2 cellular contexts compared by ENCODE assay signal in genomic region chr16:29717113-29717512, GRCh38.
TF ChIP-seq lines count a peak whose summit lies in the region.

No MANE protein-coding gene starts in this region.

TF ChIP-seq in GM23338, 12 proteins besides CTCF, POLR2A, EP300 and RAD21:
- TF ChIP-seq EZH2phosphoT487 (IDR thresholded peaks at IDR 0.05; ENCODE audit: unreplicated experiment) (no peak), CREB1 (CRISPR knock-in tag; IDR thresholded peaks at IDR 0.05; ENCODE audit: low read depth) (no peak), STAT1 (IDR thresholded peaks at IDR 0.05; ENCODE audit: unreplicated experiment) (no peak), NANOG (IDR thresholded peaks at IDR 0.05; ENCODE audit: borderline replicate concordance) (no peak), JUNB (IDR thresholded peaks at IDR 0.05; ENCODE audit: unreplicated experiment) (no peak), ETS1 (IDR thresholded peaks at IDR 0.05) (no peak), ZNF114 (CRISPR knock-in tag; IDR thresholded peaks at IDR 0.05) (no peak), EZH2 (IDR thresholded peaks at IDR 0.05; ENCODE audit: low read depth, unreplicated experiment) (no peak), ZNF331 (CRISPR knock-in tag; IDR thresholded peaks at IDR 0.05; ENCODE audit: low read depth) (no peak), REST (IDR thresholded peaks at IDR 0.05; ENCODE audit: unreplicated experiment) (no peak), ZNF462 (CRISPR knock-in tag; IDR thresholded peaks at IDR 0.05) (no peak)

TF ChIP-seq in HepG2, 621 proteins besides CTCF, POLR2A, EP300 and RAD21:
- no peak for TF ChIP-seq ZNF678 (CRISPR knock-in tag; IDR thresholded peaks at IDR 0.05)
- no peak for TF ChIP-seq FOXA1 (IDR thresholded peaks at IDR 0.05)
- TF ChIP-seq FOXA1 (CRISPR knock-in tag; IDR thresholded peaks at IDR 0.05) = no peak
- no peak for TF ChIP-seq SSRP1 (CRISPR knock-in tag; IDR thresholded peaks at IDR 0.05)
- TF ChIP-seq KLF6 (CRISPR knock-in tag; IDR thresholded peaks at IDR 0.05) = no peak
- TF ChIP-seq TMF1 (CRISPR knock-in tag; IDR thresholded peaks at IDR 0.05; ENCODE audit: low read depth) = no peak
- TF ChIP-seq ZFX (CRISPR knock-in tag; IDR thresholded peaks at IDR 0.05; ENCODE audit: low read depth) = no peak
- no peak for TF ChIP-seq HOXA3 (CRISPR knock-in tag; IDR thresholded peaks at IDR 0.05)
- no peak for TF ChIP-seq NCOA5 (CRISPR knock-in tag; IDR thresholded peaks at IDR 0.05)
- no peak for TF ChIP-seq HDAC6 (IDR thresholded peaks at IDR 0.05; ENCODE audit: low read depth, low read length)
- no peak for TF ChIP-seq ZFP62 (CRISPR knock-in tag; IDR thresholded peaks at IDR 0.05)
- no peak for TF ChIP-seq RBFOX2 (IDR thresholded peaks at IDR 0.05; ENCODE audit: low read depth, low read length)
- TF ChIP-seq MAZ (IDR thresholded peaks at IDR 0.05; ENCODE audit: borderline replicate concordance, low read depth, low read length) = no peak
- TF ChIP-seq MAZ (CRISPR knock-in tag; IDR thresholded peaks at IDR 0.05; ENCODE audit: low read depth) = no peak
- TF ChIP-seq KLF9 (CRISPR knock-in tag; IDR thresholded peaks at IDR 0.05; ENCODE audit: low read depth) = no peak
- TF ChIP-seq ZNF549 (CRISPR knock-in tag; IDR thresholded peaks at IDR 0.05) = no peak
- no peak for TF ChIP-seq ZMYM2 (CRISPR knock-in tag; IDR thresholded peaks at IDR 0.05)
- TF ChIP-seq ATF2 (CRISPR knock-in tag; IDR thresholded peaks at IDR 0.05) = no peak
- no peak for TF ChIP-seq JUND (CRISPR knock-in tag; IDR thresholded peaks at IDR 0.05)
- TF ChIP-seq TRIM22 (IDR thresholded peaks at IDR 0.05) = no peak
- no peak for TF ChIP-seq ZNF343 (CRISPR knock-in tag; IDR thresholded peaks at IDR 0.05)
